ENCODE assay signal across 17 cellular contexts in genomic region chr3:37223084-37223975, GRCh38. TPM values are rescaled to one million over a fixed set of nuclear protein-coding genes. Genes with fewer than 3 reads are reported as not detected.
DNase-seq lines count a peak whose midpoint lies in the region; ATAC-seq and TF ChIP-seq lines count a peak whose summit lies in the region.
"Had no signal": no experiment of that assay in that cellular context is flagged by ENCODE, and none has a peak within 500 bp of the region (broad histone marks: within the 10 kb centered on the region; RNA-seq: fewer than 3 reads in every experiment).

No MANE protein-coding gene starts in this region.

- no peaks in the 10 kb centered on the region for H3K36me3 Mint-ChIP-seq in naive thymus-derived CD8-positive, alpha-beta T cell

- TF ChIP-seq CTCF in kidney epithelial cell (IDR thresholded peaks at IDR 0.05; ENCODE audit: insufficient read depth, low read length, poor library complexity, severe bottlenecking): no peak

- peak overlapping the region; percentile 50 to 79 (median 66) for H3K4me2 ChIP-seq in BLaER1 treated with 17β-estradiol and CSF1 and Interleukin-3, amounts not matched to agents 10 nM and 100 nM

- no peaks in the 10 kb centered on the region for H3K27me3 ChIP-seq in BLaER1 treated with 17β-estradiol and CSF1 and Interleukin-3, amounts not matched to agents 10 nM and 100 nM
- no peaks in the 10 kb centered on the region for H3K27me3 ChIP-seq in kidney epithelial cell (ENCODE audit: control insufficient read depth, insufficient read depth, low read length)
- H3K27me3 ChIP-seq: BE2C, SJCRH30 had no signal

- no peaks in the 10 kb centered on the region; a peak in 1 of 22 replicates for H3K36me3 ChIP-seq in BLaER1 treated with 17β-estradiol and CSF1 and Interleukin-3, amounts not matched to agents 10 nM and 100 nM
- H3K36me3 ChIP-seq in kidney epithelial cell (ENCODE audit: control insufficient read depth, insufficient read depth, low read length): no peaks in the 10 kb centered on the region
- H3K36me3 ChIP-seq: BE2C, SJCRH30 had no signal

- H3K4me3 ChIP-seq in BLaER1 treated with 17β-estradiol and CSF1 and Interleukin-3, amounts not matched to agents 10 nM and 100 nM: no peak overlapping the region
- no peak overlapping the region for H3K4me3 ChIP-seq in kidney epithelial cell (ENCODE audit: low read depth, low read length)
- H3K4me3 ChIP-seq: SJCRH30 had no signal

- POLR2A ChIA-PET in naive thymus-derived CD8-positive, alpha-beta T cell (lab: Charles Lee): no interaction called here

- no peaks in the 10 kb centered on the region for H4K20me1 ChIP-seq in BLaER1 treated with 17β-estradiol and CSF1 and Interleukin-3, amounts not matched to agents 10 nM and 100 nM

- peaks cover 3 to 10% (median 5%) of the 10 kb centered on the region in 11 experiments for H3K9me3 ChIP-seq in BLaER1 treated with 17β-estradiol and CSF1 and Interleukin-3, amounts not matched to agents 10 nM and 100 nM (replicated peaks in 1 of 11)
- H3K9me3 ChIP-seq: BE2C, SJCRH30 had no signal

- peak overlapping the region in 1 of 10 donors; percentile 45 for H3K27ac Mint-ChIP-seq in naive thymus-derived CD8-positive, alpha-beta T cell
- H3K27ac Mint-ChIP-seq: activated T-cell treated with anti-CD3 and anti-CD28 coated beads, Interleukin-2, amount 50 U/mL, for 24 hours; dendritic cell treated with granulocyte-macrophage colony-stimulating factor and Interleukin-4, amounts not matched to agents 40 ng/mL and 50 ng/mL, for 4 days had no signal

- peaks cover 11 to 45% (median 31%) of the 10 kb centered on the region in 10 experiments for H3K4me1 ChIP-seq in BLaER1 treated with 17β-estradiol and CSF1 and Interleukin-3, amounts not matched to agents 10 nM and 100 nM
- H3K4me1 ChIP-seq: BE2C had no signal

- ATAC-seq in HG03432 (IDR thresholded peaks at IDR 0.05; ENCODE audit: unreplicated experiment): peak; percentile 49
- ATAC-seq in naive thymus-derived CD8-positive, alpha-beta T cell: no peak
- no peak for ATAC-seq in HG03280 (IDR thresholded peaks at IDR 0.05; ENCODE audit: unreplicated experiment)

- no peak overlapping the region for H3K9ac ChIP-seq in BLaER1 treated with 17β-estradiol and CSF1 and Interleukin-3, amounts not matched to agents 10 nM and 100 nM

- H3K4me1 Mint-ChIP-seq in naive thymus-derived CD8-positive, alpha-beta T cell: peaks cover 11 to 53% (median 29%) of the 10 kb centered on the region in 4 donors

- H3K4me3 Mint-ChIP-seq in naive thymus-derived CD8-positive, alpha-beta T cell: peak overlapping the region in 1 of 10 donors; percentile 15
- H3K4me3 Mint-ChIP-seq: activated T-cell treated with anti-CD3 and anti-CD28 coated beads, Interleukin-2, amount 50 U/mL, for 24 hours; dendritic cell treated with granulocyte-macrophage colony-stimulating factor and Interleukin-4, amounts not matched to agents 40 ng/mL and 50 ng/mL, for 4 days had no signal

- no peaks in the 10 kb centered on the region for H3K9me3 Mint-ChIP-seq in naive thymus-derived CD8-positive, alpha-beta T cell
- H3K9me3 Mint-ChIP-seq: activated T-cell treated with anti-CD3 and anti-CD28 coated beads, Interleukin-2, amount 50 U/mL, for 24 hours; dendritic cell treated with granulocyte-macrophage colony-stimulating factor and Interleukin-4, amounts not matched to agents 40 ng/mL and 50 ng/mL, for 4 days had no signal

- H3K27ac ChIP-seq in BLaER1 treated with 17β-estradiol and CSF1 and Interleukin-3, amounts not matched to agents 10 nM and 100 nM: 0 out of 22 replicates have a peak overlapping the region, but pooled peaks of 2 of the 11 experiments have one; percentile 19 to 33
- H3K27ac ChIP-seq: SJCRH30 had no signal

- no peaks in the 10 kb centered on the region for H3K27me3 Mint-ChIP-seq in naive thymus-derived CD8-positive, alpha-beta T cell
- H3K27me3 Mint-ChIP-seq: activated T-cell treated with anti-CD3 and anti-CD28 coated beads, Interleukin-2, amount 50 U/mL, for 24 hours; dendritic cell treated with granulocyte-macrophage colony-stimulating factor and Interleukin-4, amounts not matched to agents 40 ng/mL and 50 ng/mL, for 4 days had no signal

- peak; percentile 78 for DNase-seq in RPMI8226
- DNase-seq in kidney epithelial cell (ENCODE audit: low read depth): peak; percentile 47
- no peak for DNase-seq in naive thymus-derived CD8-positive, alpha-beta T cell
- DNase-seq in activated CD4-positive, alpha-beta T cell treated with anti-CD3 and anti-CD28 coated beads, Interleukin-2, amount 50 U/mL, for 1 hour: no peak
- DNase-seq in AG20443 (ENCODE audit: low spot score): no peak
- DNase-seq: activated T-cell treated with anti-CD3 and anti-CD28 coated beads, Interleukin-2, amount 50 U/mL, for 24 hours; amygdala; BE2C; NCI-H1436 treated with DMSO at 0.1 percent for 48 hours; NCI-H526 treated with DMSO at 0.1 percent for 48 hours; stimulated activated CD4-positive, alpha-beta T cell treated with anti-CD3 and anti-CD28 coated beads, Interleukin-4, amount 100 ng/mL, for 24 hours; stimulated activated naive CD4-positive, alpha-beta T cell had no signal

RNA-seq across cellular contexts. Expression of gene GOLGA4, which starts 19.7 kb away (rescaled TPM):
- total RNA-seq in kidney epithelial cell: 51.3 and 53.5 TPM in 2 replicates
- total RNA-seq in naive thymus-derived CD8-positive, alpha-beta T cell: 10 to 100 TPM; 55.1 to 55.9 TPM
- 10 to 100 TPM in 2 of 3 donors, 1 to 10 TPM in 1; 7.3 to 16.2 (median 10.3) TPM for polyA plus RNA-seq in naive thymus-derived CD8-positive, alpha-beta T cell

RNA-seq across cellular contexts. Expression of gene LRRFIP2, which starts 48.9 kb away (rescaled TPM):
- 34.1 and 35.2 TPM in 2 replicates for total RNA-seq in kidney epithelial cell
- 10 to 100 TPM; 33.0 to 34.0 TPM for total RNA-seq in naive thymus-derived CD8-positive, alpha-beta T cell
- polyA plus RNA-seq in naive thymus-derived CD8-positive, alpha-beta T cell: 10 to 100 TPM; 11.2 to 14.6 (median 12.3) TPM

Comparison
In these comparisons a context has a peak if more than half of its experiments do, and no peak if none do; other contexts are left out.
1. DNase-seq: peak in RPMI8226 (single experiment) and kidney epithelial cell (single experiment); none in naive thymus-derived CD8-positive, alpha-beta T cell (0 of 10), activated CD4-positive, alpha-beta T cell treated with anti-CD3 and anti-CD28 coated beads, Interleukin-2, amount 50 U/mL, for 1 hour (single experiment) and AG20443 (single experiment).